In the genomic region with DNA sequence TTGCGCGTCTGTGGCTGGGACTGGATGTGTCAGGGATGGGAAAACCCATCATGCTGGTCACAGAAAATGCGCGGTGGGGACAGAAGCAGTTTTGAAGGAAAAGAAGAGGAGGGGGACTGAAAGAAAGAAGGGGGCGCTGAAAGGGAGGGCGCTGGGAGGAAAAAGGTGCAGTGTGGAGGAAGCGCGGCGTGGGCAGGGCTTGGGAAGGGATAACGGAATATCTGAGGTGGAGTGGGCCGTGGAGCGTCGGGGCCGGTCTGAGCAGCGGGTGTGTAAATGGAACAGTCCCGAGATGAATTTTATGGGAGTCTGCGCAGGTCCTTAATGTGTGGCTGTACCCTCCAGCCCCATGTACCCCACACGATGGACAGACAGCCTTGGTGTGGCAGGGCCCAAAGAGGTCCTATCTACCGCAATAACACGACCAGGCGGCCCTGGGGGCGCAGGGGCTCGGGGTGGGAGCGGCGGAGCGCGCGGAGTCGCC, we compare ENCODE assay signal across 8 cellular contexts. TPM values are rescaled to one million over a fixed set of nuclear protein-coding genes. Genes with fewer than 3 reads are reported as not detected.
DNase-seq lines count a peak whose midpoint lies in the region; ATAC-seq and TF ChIP-seq lines count a peak whose summit lies in the region.

No MANE protein-coding gene starts in this region.

- peaks cover 35 to 81% of the 10 kb centered on the region in 2 donors for H3K4me1 ChIP-seq in left lung
- peaks cover 0 to 92% (median 77%) of the 10 kb centered on the region in 4 donors for H3K4me1 ChIP-seq in tibial artery

- no peak for ATAC-seq in left lung
- ATAC-seq in GM21576 (IDR thresholded peaks at IDR 0.05; ENCODE audit: unreplicated experiment) = no peak
- ATAC-seq in HG02571 (IDR thresholded peaks at IDR 0.05; ENCODE audit: unreplicated experiment) = no peak

- H3K27ac ChIP-seq in angular gyrus (ENCODE audit: low read depth, low read length) = peak overlapping the region; percentile 64
- H3K27ac ChIP-seq in left lung = no peak overlapping the region
- peak overlapping the region; percentile 97 to 99 for H3K27ac ChIP-seq in tibial artery

- intact Hi-C loops in left lung (cut with DNase I) (no loop called here), tibial artery (cut with DNase I; ENCODE audit: low total_unique reads) (no loop called here)

- peak; percentile 27 for DNase-seq in Caki2 (ENCODE audit: low read depth)
- peak; percentile 27 for DNase-seq in HT1080 (ENCODE audit: low read depth)
- no peak for DNase-seq in left lung
- DNase-seq in tibial artery = peak; percentile 59 to 75
- DNase-seq in NCI-H2107 treated with DMSO at 0.1 percent for 48 hours (lab: John Stamatoyannopoulos, UW; ENCODE audit: unreplicated experiment) = no peak

- no peaks in the 10 kb centered on the region for H3K9me3 ChIP-seq in left lung
- no peaks in the 10 kb centered on the region for H3K9me3 ChIP-seq in tibial artery

- in situ Hi-C loops in Caki2 (cut with HindIII; ENCODE audit: low pct_unique_long_range_greater_than_20kb, low sequenced_read_pairs) = no loop called here

- H3K27me3 ChIP-seq in left lung (no peaks in the 10 kb centered on the region), tibial artery (no peaks in the 10 kb centered on the region)

- H3K4me3 ChIP-seq in left lung (peak overlapping the region; percentile 55 to 61), tibial artery (peak overlapping the region; percentile 62 to 63)

- no peaks in the 10 kb centered on the region for H3K36me3 ChIP-seq in left lung
- no peaks in the 10 kb centered on the region for H3K36me3 ChIP-seq in tibial artery

- no peak for TF ChIP-seq CTCF in left lung (IDR thresholded peaks at IDR 0.05)
- TF ChIP-seq CTCF in tibial artery (IDR thresholded peaks at IDR 0.05) = no peak

RNA-seq across cellular contexts. Expression of gene SLC29A1, which starts 0.4 kb away (rescaled TPM):
- 47.6 and 55.5 TPM in 2 replicates for total RNA-seq in Caki2 (2014; rRNA removed; shearing (Covaris generic); ENCODE audit: low replicate concordance)
- 55.2 and 78.8 TPM in 2 replicates for total RNA-seq in HT1080 (2014; rRNA removed; shearing (Covaris generic))
- 53.9 and 62.8 TPM in 2 replicates for polyA plus RNA-seq in HT1080 (2015; cell fraction: cytosol; rRNA removed)
- polyA plus RNA-seq in HT1080 (2015; cell fraction: nucleus; rRNA removed) = 128 and 144 TPM in 2 replicates
- 10 to 100 TPM; 46.8 to 48.2 TPM for total RNA-seq in left lung

RNA-seq across cellular contexts. Expression of gene MYMX, which starts 6.3 kb away (rescaled TPM):
- total RNA-seq in Caki2 (2014; rRNA removed; shearing (Covaris generic); ENCODE audit: low replicate concordance) = not detected in 2 replicates
- total RNA-seq in HT1080 (2014; rRNA removed; shearing (Covaris generic)) = not detected in 2 replicates
- polyA plus RNA-seq in HT1080 (2015; cell fraction: cytosol; rRNA removed) = not detected in 2 replicates
- not detected in 2 replicates for polyA plus RNA-seq in HT1080 (2015; cell fraction: nucleus; rRNA removed)
- total RNA-seq in left lung = under 1 TPM in 1 of 2 donors, not detected in 1; 0.34 TPM

RNA-seq across cellular contexts. Expression of gene HSP90AB1, which starts 23.9 kb away (rescaled TPM):
- total RNA-seq in Caki2 (2014; rRNA removed; shearing (Covaris generic); ENCODE audit: low replicate concordance) = 807 and 852 TPM in 2 replicates
- 1,711 and 1,925 TPM in 2 replicates for total RNA-seq in HT1080 (2014; rRNA removed; shearing (Covaris generic))
- polyA plus RNA-seq in HT1080 (2015; cell fraction: cytosol; rRNA removed) = 1,157 and 1,362 TPM in 2 replicates
- 2,491 and 2,674 TPM in 2 replicates for polyA plus RNA-seq in HT1080 (2015; cell fraction: nucleus; rRNA removed)
- total RNA-seq in left lung = 100 to 1,000 TPM; 726 to 810 TPM

RNA-seq across cellular contexts. Expression of gene SLC35B2, which starts 34.3 kb away (rescaled TPM):
- 203 and 221 TPM in 2 replicates for total RNA-seq in Caki2 (2014; rRNA removed; shearing (Covaris generic); ENCODE audit: low replicate concordance)
- 123 and 127 TPM in 2 replicates for total RNA-seq in HT1080 (2014; rRNA removed; shearing (Covaris generic))
- polyA plus RNA-seq in HT1080 (2015; cell fraction: cytosol; rRNA removed) = 122 and 140 TPM in 2 replicates
- polyA plus RNA-seq in HT1080 (2015; cell fraction: nucleus; rRNA removed) = 89.5 and 94.0 TPM in 2 replicates
- total RNA-seq in left lung = 10 to 100 TPM; 43.7 to 50.0 TPM

RNA-seq across cellular contexts. Expression of gene NFKBIE, which starts 42.3 kb away (rescaled TPM):
- 24.7 and 33.4 TPM in 2 replicates for total RNA-seq in Caki2 (2014; rRNA removed; shearing (Covaris generic); ENCODE audit: low replicate concordance)
- total RNA-seq in HT1080 (2014; rRNA removed; shearing (Covaris generic)) = 11.4 and 12.5 TPM in 2 replicates
- polyA plus RNA-seq in HT1080 (2015; cell fraction: cytosol; rRNA removed) = 7.2 and 8.5 TPM in 2 replicates
- 4.8 and 5.2 TPM in 2 replicates for polyA plus RNA-seq in HT1080 (2015; cell fraction: nucleus; rRNA removed)
- total RNA-seq in left lung = 10 to 100 TPM; 12.1 to 19.3 TPM

Comparison
In these comparisons a context has a peak if more than half of its experiments do, and no peak if none do; other contexts are left out.
1. DNase-seq: peak in Caki2 (single experiment), HT1080 (single experiment) and tibial artery (2 of 2); none in left lung (0 of 2) and NCI-H2107 treated with DMSO at 0.1 percent for 48 hours (single experiment).
2. H3K27ac ChIP-seq: peak in angular gyrus (single experiment) and tibial artery (2 of 2); none in left lung (0 of 2).